Comparison of ENCODE assay signal across 10 cellular contexts in genomic region chr4:39814403-39815185, GRCh38.
DNase-seq lines count a peak whose midpoint lies in the region; ATAC-seq and TF ChIP-seq lines count a peak whose summit lies in the region.
"Had no signal": no experiment of that assay in that cellular context is flagged by ENCODE, and none has a peak within 500 bp of the region (broad histone marks: within the 10 kb centered on the region; RNA-seq: fewer than 3 reads in every experiment).

No MANE protein-coding gene starts in this region.

- H3K4me3 Mint-ChIP-seq in activated naive CD4-positive, alpha-beta T cell treated with anti-CD3 and anti-CD28 coated beads, Interleukin-2, amount 50 U/mL, for 24 hours, result no peak overlapping the region
- H3K4me3 Mint-ChIP-seq in stimulated activated naive CD8-positive, alpha-beta T cell treated with anti-CD3 and anti-CD28 coated beads, Interleukin-15, Interleukin-2, amounts not matched to agents 100 ng/mL and 50 ng/mL, for 24 hours, result peak overlapping the region; percentile 52

- ATAC-seq in GM21717 (IDR thresholded peaks at IDR 0.05; ENCODE audit: unreplicated experiment), result no peak

- H3K27me3 Mint-ChIP-seq in activated naive CD4-positive, alpha-beta T cell treated with anti-CD3 and anti-CD28 coated beads, Interleukin-2, amount 50 U/mL, for 24 hours, result no peaks in the 10 kb centered on the region
- no peaks in the 10 kb centered on the region for H3K27me3 Mint-ChIP-seq in stimulated activated naive CD8-positive, alpha-beta T cell treated with anti-CD3 and anti-CD28 coated beads, Interleukin-15, Interleukin-2, amounts not matched to agents 100 ng/mL and 50 ng/mL, for 24 hours

- H3K4me1 Mint-ChIP-seq in activated naive CD4-positive, alpha-beta T cell treated with anti-CD3 and anti-CD28 coated beads, Interleukin-2, amount 50 U/mL, for 24 hours, result peaks cover 7% of the 10 kb centered on the region
- H3K4me1 Mint-ChIP-seq in stimulated activated naive CD8-positive, alpha-beta T cell treated with anti-CD3 and anti-CD28 coated beads, Interleukin-15, Interleukin-2, amounts not matched to agents 100 ng/mL and 50 ng/mL, for 24 hours (ENCODE audit: low read depth), result peaks cover 7% of the 10 kb centered on the region

- no peak overlapping the region for H3K27ac ChIP-seq in WERI-Rb-1
- H3K27ac ChIP-seq: PC-9 had no signal

- H3K9me3 ChIP-seq in WERI-Rb-1 (ENCODE audit: severe bottlenecking), result no peaks in the 10 kb centered on the region

- no peaks in the 10 kb centered on the region for H3K36me3 ChIP-seq in WERI-Rb-1

- no peaks in the 10 kb centered on the region for H3K27me3 ChIP-seq in WERI-Rb-1 (ENCODE audit: insufficient read depth, low read depth, severe bottlenecking)

- H3K4me3 ChIP-seq in WERI-Rb-1 (ENCODE audit: low read depth, low read length), result no peak overlapping the region
- H3K4me3 ChIP-seq: PC-9, smooth muscle cell had no signal

- peaks cover 3% of the 10 kb centered on the region for H3K36me3 Mint-ChIP-seq in activated naive CD4-positive, alpha-beta T cell treated with anti-CD3 and anti-CD28 coated beads, Interleukin-2, amount 50 U/mL, for 24 hours
- H3K36me3 Mint-ChIP-seq in stimulated activated naive CD8-positive, alpha-beta T cell treated with anti-CD3 and anti-CD28 coated beads, Interleukin-15, Interleukin-2, amounts not matched to agents 100 ng/mL and 50 ng/mL, for 24 hours (ENCODE audit: low read depth), result peaks cover 9% of the 10 kb centered on the region

- peak overlapping the region; percentile 82 for H3K27ac Mint-ChIP-seq in activated naive CD4-positive, alpha-beta T cell treated with anti-CD3 and anti-CD28 coated beads, Interleukin-2, amount 50 U/mL, for 24 hours
- H3K27ac Mint-ChIP-seq in stimulated activated naive CD8-positive, alpha-beta T cell treated with anti-CD3 and anti-CD28 coated beads, Interleukin-15, Interleukin-2, amounts not matched to agents 100 ng/mL and 50 ng/mL, for 24 hours, result peak overlapping the region; percentile 76

- no peaks in the 10 kb centered on the region for H3K9me3 Mint-ChIP-seq in activated naive CD4-positive, alpha-beta T cell treated with anti-CD3 and anti-CD28 coated beads, Interleukin-2, amount 50 U/mL, for 24 hours
- H3K9me3 Mint-ChIP-seq in stimulated activated naive CD8-positive, alpha-beta T cell treated with anti-CD3 and anti-CD28 coated beads, Interleukin-15, Interleukin-2, amounts not matched to agents 100 ng/mL and 50 ng/mL, for 24 hours, result no peaks in the 10 kb centered on the region

- no peak for TF ChIP-seq CTCF in WERI-Rb-1 (IDR thresholded peaks at IDR 0.05; ENCODE audit: low read depth, low read length)

- DNase-seq in activated naive CD4-positive, alpha-beta T cell (lab: John Stamatoyannopoulos, UW), result no peak
- peak in 3 of 5 experiments; percentile 10 to 62 (median 33) for DNase-seq in T-helper 2 cell
- DNase-seq in erythroblast (lab: John Stamatoyannopoulos, UW), result peak; percentile 52 to 75
- DNase-seq in GOT3 (lab: John Stamatoyannopoulos, UW), result no peak
- no peak for DNase-seq in WERI-Rb-1
- DNase-seq: PC-9 had no signal

- no peak for TF ChIP-seq POLR2A in erythroblast (IDR thresholded peaks at IDR 0.05; ENCODE audit: low read length)

Comparison
In these comparisons a context has a peak if more than half of its experiments do, and no peak if none do; other contexts are left out.
1. DNase-seq: peak in T-helper 2 cell (3 of 5) and erythroblast (2 of 2); none in activated naive CD4-positive, alpha-beta T cell (0 of 4), GOT3 (single experiment) and WERI-Rb-1 (single experiment).